Comparison of ENCODE assay signal across 17 cellular contexts in genomic region chr9:85528607-85529006, GRCh38.
"Had no signal": no experiment of that assay in that cellular context is flagged by ENCODE, and none has a peak within 500 bp of the region (broad histone marks: within the 10 kb centered on the region; RNA-seq: fewer than 3 reads in every experiment).

No MANE protein-coding gene starts in this region.

- H3K9me3 ChIP-seq: SK-N-SH, thyroid gland had no signal

- H3K4me3 ChIP-seq: thyroid gland had no signal

- H3K4me2 ChIP-seq: SK-N-SH had no signal

- H3K27me3 ChIP-seq: thyroid gland had no signal

- DNase-seq: activated CD4-positive, alpha-beta T cell treated with anti-CD3 and anti-CD28 coated beads, Interleukin-2, amount 50 U/mL, for 1 hour; activated naive CD4-positive, alpha-beta T cell treated with anti-CD3 and anti-CD28 coated beads, Interleukin-2, amount 50 U/mL, for 16 hours; activated T-cell treated with anti-CD3 and anti-CD28 coated beads for 4 hours; amniotic stem cell; cerebellar nuclear complex; naive B cell; occipital lobe; SK-N-SH; stimulated activated CD4-positive, alpha-beta T cell treated with anti-CD3 and anti-CD28 coated beads, Interleukin-15, amount 100 ng/mL, for 24 hours; stimulated activated CD4-positive, alpha-beta T cell treated with anti-CD3 and anti-CD28 coated beads, Interleukin-4, amount 100 ng/mL, for 24 hours; stimulated activated naive CD8-positive, alpha-beta T cell treated with anti-CD3 and anti-CD28 coated beads, Interleukin-15, amount 100 ng/mL, for 72 hours; T-helper 17 cell had no signal

- H3K9ac ChIP-seq: SK-N-SH had no signal

- FAIRE-seq: endometrium, islet of Langerhans, TTC549 had no signal

- H3K4me1 ChIP-seq: thyroid gland had no signal

- ATAC-seq: esophagus mucosa; stimulated activated naive CD8-positive, alpha-beta T cell treated with anti-CD3 and anti-CD28 coated beads, Interleukin-15, amount 100 ng/mL, for 72 hours; T-helper 17 cell had no signal

- H3K36me3 ChIP-seq: thyroid gland had no signal
